In genomic region chr7:149823631-149824199, GRCh38 we compare ENCODE assay signal across 22 cellular contexts.
"Had no signal": no experiment of that assay in that cellular context is flagged by ENCODE, and none has a peak within 500 bp of the region (broad histone marks: within the 10 kb centered on the region; RNA-seq: fewer than 3 reads in every experiment).

No MANE protein-coding gene starts in this region.

- H3K4me3 ChIP-seq: colonic mucosa, esophagus squamous epithelium, heart right ventricle, right atrium auricular region, suprapubic skin, tibial artery had no signal

- H3K27me3 ChIP-seq: colonic mucosa, esophagus squamous epithelium, heart right ventricle, right atrium auricular region, suprapubic skin had no signal

- H3K4me3 Mint-ChIP-seq: activated naive CD4-positive, alpha-beta T cell treated with anti-CD3 and anti-CD28 coated beads for 36 hours; activated naive CD8-positive, alpha-beta T cell treated with anti-CD3 and anti-CD28 coated beads, Interleukin-2, amount 50 U/mL, for 24 hours; memory B cell; naive thymus-derived CD8-positive, alpha-beta T cell; neural crest cell; T-cell had no signal

- H3K9me3 Mint-ChIP-seq: activated naive CD4-positive, alpha-beta T cell treated with anti-CD3 and anti-CD28 coated beads for 36 hours; activated naive CD8-positive, alpha-beta T cell treated with anti-CD3 and anti-CD28 coated beads, Interleukin-2, amount 50 U/mL, for 24 hours; memory B cell; naive thymus-derived CD8-positive, alpha-beta T cell; neural crest cell; T-cell had no signal

- H3K36me3 ChIP-seq: colonic mucosa, esophagus squamous epithelium, heart right ventricle, right atrium auricular region, suprapubic skin, tibial artery had no signal

- DNase-seq: activated CD4-positive, alpha-beta T cell treated with anti-CD3 and anti-CD28 coated beads for 4 hours; activated CD4-positive, alpha-beta T cell treated with anti-CD3 and anti-CD28 coated beads, Interleukin-2, amount 50 U/mL, for 4 hours; activated CD8-positive, alpha-beta memory T cell treated with anti-CD3 and anti-CD28 coated beads for 24 hours; activated effector memory CD4-positive, alpha-beta T cell treated with anti-CD3 and anti-CD28 coated beads, Interleukin-2, amount 50 U/mL, for 16 hours; activated naive CD4-positive, alpha-beta T cell treated with anti-CD3 and anti-CD28 coated beads for 36 hours; activated naive CD8-positive, alpha-beta T cell treated with anti-CD3 and anti-CD28 coated beads, Interleukin-2, amount 50 U/mL, for 24 hours; colonic mucosa; effector CD8-positive, alpha-beta T cell; esophagus squamous epithelium; foreskin melanocyte; midbrain; occipital lobe; stimulated activated naive CD4-positive, alpha-beta T cell; T-cell; tibial artery had no signal

- H3K4me1 Mint-ChIP-seq: neural crest cell had no signal

- H3K4me1 ChIP-seq: heart right ventricle, right atrium auricular region, tibial artery had no signal

- H3K27me3 Mint-ChIP-seq: activated naive CD8-positive, alpha-beta T cell treated with anti-CD3 and anti-CD28 coated beads, Interleukin-2, amount 50 U/mL, for 24 hours; naive thymus-derived CD8-positive, alpha-beta T cell; T-cell had no signal

- H3K9me3 ChIP-seq: colonic mucosa, esophagus squamous epithelium, heart right ventricle, right atrium auricular region, suprapubic skin, tibial artery had no signal

- H3K27ac ChIP-seq: colonic mucosa, epithelial cell of prostate, esophagus squamous epithelium, heart right ventricle, right atrium auricular region, suprapubic skin, tibial artery had no signal

- ATAC-seq: activated naive CD8-positive, alpha-beta T cell treated with anti-CD3 and anti-CD28 coated beads, Interleukin-2, amount 50 U/mL, for 24 hours; heart right ventricle; naive thymus-derived CD8-positive, alpha-beta T cell; T-cell had no signal

- H3K27ac Mint-ChIP-seq: activated naive CD4-positive, alpha-beta T cell treated with anti-CD3 and anti-CD28 coated beads for 36 hours; activated naive CD8-positive, alpha-beta T cell treated with anti-CD3 and anti-CD28 coated beads, Interleukin-2, amount 50 U/mL, for 24 hours; memory B cell; T-cell had no signal

- H3K36me3 Mint-ChIP-seq: memory B cell; naive thymus-derived CD8-positive, alpha-beta T cell; T-cell had no signal
